ENCODE assay signal across 8 cellular contexts in the genomic region with DNA sequence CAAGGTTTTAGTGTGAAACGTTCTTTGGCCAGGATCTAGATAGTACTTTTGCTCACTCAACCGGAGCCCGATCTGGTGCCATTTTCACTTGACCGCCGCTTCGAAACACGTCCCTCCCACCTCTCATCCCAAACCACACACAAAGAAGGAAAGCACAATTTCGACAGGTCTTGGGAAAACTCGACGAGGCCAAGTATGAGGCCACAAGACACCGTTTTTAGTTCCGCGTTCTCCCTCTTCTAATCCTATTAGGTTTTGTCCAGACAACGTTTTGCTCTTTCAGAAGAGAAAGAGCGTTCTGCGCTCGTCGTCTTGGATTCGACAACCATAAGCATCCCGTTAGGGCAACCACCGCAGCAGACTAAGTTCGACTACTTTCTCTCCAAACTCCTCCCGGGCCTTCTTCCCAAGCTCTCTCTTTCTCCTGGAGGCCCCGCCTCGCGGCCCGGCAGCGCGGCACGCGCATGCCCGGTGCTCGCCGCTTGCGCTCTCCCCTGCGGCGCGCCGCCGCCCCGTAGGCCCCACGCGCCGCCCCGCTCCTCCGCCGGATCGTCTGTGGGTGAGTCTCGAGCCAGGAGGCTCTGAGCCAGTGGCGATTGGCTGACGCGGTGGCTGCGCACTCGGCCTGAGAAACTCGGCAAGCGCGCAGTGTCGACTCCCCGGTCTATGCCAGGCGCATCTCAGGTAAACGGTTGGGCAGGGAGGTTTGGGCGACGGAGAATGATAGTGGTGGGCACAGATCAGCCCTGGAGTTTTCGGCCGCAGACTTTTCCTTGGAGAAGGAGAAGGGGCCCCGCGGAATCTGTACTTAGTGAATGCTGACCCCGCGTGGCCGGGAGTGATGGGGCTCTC. TPM values are rescaled to one million over a fixed set of nuclear protein-coding genes. Genes with fewer than 3 reads are reported as not detected.
DNase-seq lines count a peak whose midpoint lies in the region; ATAC-seq and TF ChIP-seq lines count a peak whose summit lies in the region.

TSS of gene MIPOL1 (plus strand) at position 517 of the 852 bp plus-strand sequence. CDS start 49,952 bp downstream, outside the sequence.

- intact Hi-C loops in left lung (cut with DNase I) = no loop called here

- DNase-seq in DMS 273 treated with DMSO at 0.1 percent for 48 hours (lab: John Stamatoyannopoulos, UW) (peak; percentile 78), NCI-H1105 (lab: John Stamatoyannopoulos, UW) (peak; percentile 85), T-helper 17 cell (peak in 1 of 3 donors; percentile 4), left lung (peak; percentile 83 to 92), GM19238 (ENCODE audit: insufficient read length, low spot score) (no peak)
- DNase-seq in effector memory CD4-positive, alpha-beta T cell = no peak
- DNase-seq in stimulated activated CD4-positive, alpha-beta T cell treated with anti-CD3 and anti-CD28 coated beads, Interleukin-1b, Interleukin-23, amount 100 ng/mL, for 48 hours = peak; percentile 17

- H3K27ac Mint-ChIP-seq in T-helper 17 cell = no peak within 1 kb of the TSS

- no peaks in the 10 kb centered on the region for H3K36me3 ChIP-seq in effector memory CD4-positive, alpha-beta T cell (ENCODE audit: control insufficient read depth, insufficient read depth, low read length)
- no peaks in the 10 kb centered on the region for H3K36me3 ChIP-seq in left lung

- H3K27me3 Mint-ChIP-seq in T-helper 17 cell = peaks cover 7% of the 10 kb centered on the region

- peak; percentile 80 for ATAC-seq in T-helper 17 cell
- ATAC-seq in left lung = peak; percentile 99
- no peak for ATAC-seq in HG02571 (IDR thresholded peaks at IDR 0.05; ENCODE audit: unreplicated experiment)

- H3K4me1 ChIP-seq in effector memory CD4-positive, alpha-beta T cell (ENCODE audit: control insufficient read depth, insufficient read depth, low read length, poor library complexity, severe bottlenecking) = no peaks in the 10 kb centered on the region
- H3K4me1 ChIP-seq in left lung = peaks cover 0 to 9% of the 10 kb centered on the region in 2 donors

- H3K9me3 ChIP-seq in T-helper 17 cell (ENCODE audit: control insufficient read depth, low read length, poor library complexity, severe bottlenecking) = no peaks in the 10 kb centered on the region
- H3K9me3 ChIP-seq in effector memory CD4-positive, alpha-beta T cell (ENCODE audit: control insufficient read depth, low read length) = no peaks in the 10 kb centered on the region
- H3K9me3 ChIP-seq in left lung = no peaks in the 10 kb centered on the region

- H3K4me1 Mint-ChIP-seq in T-helper 17 cell = peaks cover 4% of the 10 kb centered on the region

- peak in 1 of 2 donors; percentile 16 for TF ChIP-seq CTCF in left lung (IDR thresholded peaks at IDR 0.05)

- no peak within 1 kb of the TSS for H3K27ac ChIP-seq in effector memory CD4-positive, alpha-beta T cell (ENCODE audit: insufficient read depth, low read length, poor library complexity, severe bottlenecking)
- H3K27ac ChIP-seq in left lung = peak within 1 kb of the TSS; percentile 82 to 87

- H3K4me3 Mint-ChIP-seq in T-helper 17 cell = peak within 1 kb of the TSS; percentile 83

- peak within 1 kb of the TSS; percentile 7 for H3K4me3 ChIP-seq in effector memory CD4-positive, alpha-beta T cell (ENCODE audit: insufficient read depth, low read depth, low read length, poor library complexity, severe bottlenecking)
- peak within 1 kb of the TSS; percentile 50 to 53 for H3K4me3 ChIP-seq in left lung

- no peaks in the 10 kb centered on the region for H3K36me3 Mint-ChIP-seq in T-helper 17 cell (ENCODE audit: low read depth)

- H3K27me3 ChIP-seq in effector memory CD4-positive, alpha-beta T cell (replicated peaks; ENCODE audit: control insufficient read depth, insufficient read depth, low read length, poor library complexity, severe bottlenecking) = no peaks in the 10 kb centered on the region
- H3K27me3 ChIP-seq in left lung = peaks cover 0 to 13% of the 10 kb centered on the region in 2 donors

RNA-seq across cellular contexts. Expression of gene MIPOL1, which starts in this region (rescaled TPM):
- total RNA-seq in T-helper 17 cell (under 1 TPM; 0.32 to 0.73 TPM), left lung (10 to 100 TPM; 10.4 to 12.5 TPM)

Comparison
In these comparisons a context has a peak if more than half of its experiments do, and no peak if none do; other contexts are left out.
1. RNA of gene MIPOL1 (total RNA-seq): 10.4 to 12.5 TPM in left lung; 0.32 to 0.73 TPM in T-helper 17 cell; every median in the first group is over 4 times any median in the second.
2. Peak in ATAC-seq in T-helper 17 cell; RNA of the gene not detected or under 1 TPM.
3. DNase-seq: peak in DMS 273 treated with DMSO at 0.1 percent for 48 hours (single experiment), NCI-H1105 (single experiment), left lung (2 of 2) and stimulated activated CD4-positive, alpha-beta T cell treated with anti-CD3 and anti-CD28 coated beads, Interleukin-1b, Interleukin-23, amount 100 ng/mL, for 48 hours (single experiment); none in effector memory CD4-positive, alpha-beta T cell (0 of 3) and GM19238 (single experiment).